In the genomic region with DNA sequence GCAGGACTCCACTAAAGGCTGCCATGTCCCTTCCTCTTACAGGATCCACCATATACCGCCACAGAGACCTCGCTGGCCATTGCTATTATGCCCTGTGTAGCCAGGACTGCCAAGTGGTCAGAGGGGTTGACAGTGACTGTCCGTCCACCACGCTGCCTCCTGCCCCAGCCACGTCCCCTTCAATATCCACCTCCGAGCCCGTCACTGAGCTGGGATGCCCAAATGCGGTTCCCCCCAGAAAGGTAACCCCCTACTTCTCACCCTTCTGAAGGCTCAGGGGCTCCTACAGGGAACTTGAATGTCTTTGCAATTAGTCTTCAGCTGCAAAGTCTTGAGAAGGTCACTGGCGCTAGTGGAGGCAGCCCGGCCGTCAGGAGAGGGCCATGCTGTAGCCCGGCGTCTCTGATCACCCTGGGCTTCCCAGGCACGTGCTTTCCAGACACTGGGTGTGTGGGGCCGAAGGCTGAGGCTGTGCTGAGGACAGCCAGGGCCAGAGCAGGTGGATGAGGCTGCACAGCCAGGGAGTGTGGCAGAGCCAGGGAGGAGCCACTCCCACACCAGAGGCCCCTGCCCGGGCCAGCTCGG, we compare ENCODE assay signal across 3 cellular contexts.
TF ChIP-seq lines count a peak whose summit lies in the region.

No MANE protein-coding gene starts in this region.

TF ChIP-seq in SK-N-SH, 30 proteins besides CTCF, POLR2A, EP300 and RAD21:
- TF ChIP-seq FOSL2 (IDR thresholded peaks at IDR 0.05; ENCODE audit: borderline replicate concordance, low read depth) = no peak
- TF ChIP-seq, protein P1, sequence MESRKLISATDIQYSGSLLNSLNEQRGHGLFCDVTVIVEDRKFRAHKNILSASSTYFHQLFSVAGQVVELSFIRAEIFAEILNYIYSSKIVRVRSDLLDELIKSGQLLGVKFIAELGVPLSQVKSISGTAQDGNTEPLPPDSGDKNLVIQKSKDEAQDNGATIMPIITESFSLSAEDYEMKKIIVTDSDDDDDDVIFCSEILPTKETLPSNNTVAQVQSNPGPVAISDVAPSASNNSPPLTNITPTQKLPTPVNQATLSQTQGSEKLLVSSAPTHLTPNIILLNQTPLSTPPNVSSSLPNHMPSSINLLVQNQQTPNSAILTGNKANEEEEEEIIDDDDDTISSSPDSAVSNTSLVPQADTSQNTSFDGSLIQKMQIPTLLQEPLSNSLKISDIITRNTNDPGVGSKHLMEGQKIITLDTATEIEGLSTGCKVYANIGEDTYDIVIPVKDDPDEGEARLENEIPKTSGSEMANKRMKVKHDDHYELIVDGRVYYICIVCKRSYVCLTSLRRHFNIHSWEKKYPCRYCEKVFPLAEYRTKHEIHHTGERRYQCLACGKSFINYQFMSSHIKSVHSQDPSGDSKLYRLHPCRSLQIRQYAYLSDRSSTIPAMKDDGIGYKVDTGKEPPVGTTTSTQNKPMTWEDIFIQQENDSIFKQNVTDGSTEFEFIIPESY (IDR thresholded peaks at IDR 0.05; ENCODE audit: borderline replicate concordance, low read depth) = no peak
- TF ChIP-seq RCOR1 (IDR thresholded peaks at IDR 0.05; ENCODE audit: low read length) = no peak
- TF ChIP-seq NRF1 (IDR thresholded peaks at IDR 0.05; ENCODE audit: low read depth, low read length) = no peak
- TF ChIP-seq POLR2AphosphoS5 (IDR thresholded peaks at IDR 0.05; ENCODE audit: low read depth, low read length) = no peak

TF ChIP-seq in SK-N-SH treated with all-trans-retinoic acid at 6 μM for 48 hours, 23 proteins besides CTCF, POLR2A, EP300 and RAD21:
- TF ChIP-seq, protein P2, sequence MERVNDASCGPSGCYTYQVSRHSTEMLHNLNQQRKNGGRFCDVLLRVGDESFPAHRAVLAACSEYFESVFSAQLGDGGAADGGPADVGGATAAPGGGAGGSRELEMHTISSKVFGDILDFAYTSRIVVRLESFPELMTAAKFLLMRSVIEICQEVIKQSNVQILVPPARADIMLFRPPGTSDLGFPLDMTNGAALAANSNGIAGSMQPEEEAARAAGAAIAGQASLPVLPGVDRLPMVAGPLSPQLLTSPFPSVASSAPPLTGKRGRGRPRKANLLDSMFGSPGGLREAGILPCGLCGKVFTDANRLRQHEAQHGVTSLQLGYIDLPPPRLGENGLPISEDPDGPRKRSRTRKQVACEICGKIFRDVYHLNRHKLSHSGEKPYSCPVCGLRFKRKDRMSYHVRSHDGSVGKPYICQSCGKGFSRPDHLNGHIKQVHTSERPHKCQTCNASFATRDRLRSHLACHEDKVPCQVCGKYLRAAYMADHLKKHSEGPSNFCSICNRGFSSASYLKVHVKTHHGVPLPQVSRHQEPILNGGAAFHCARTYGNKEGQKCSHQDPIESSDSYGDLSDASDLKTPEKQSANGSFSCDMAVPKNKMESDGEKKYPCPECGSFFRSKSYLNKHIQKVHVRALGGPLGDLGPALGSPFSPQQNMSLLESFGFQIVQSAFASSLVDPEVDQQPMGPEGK (CRISPR knock-in tag; IDR thresholded peaks at IDR 0.05; ENCODE audit: borderline replicate concordance) = no peak
- TF ChIP-seq CSDC2 (CRISPR knock-in tag; IDR thresholded peaks at IDR 0.05) (no peak), ARNTL (CRISPR knock-in tag; IDR thresholded peaks at IDR 0.05; ENCODE audit: borderline replicate concordance, low read depth) (no peak), GLIS3 (CRISPR knock-in tag; IDR thresholded peaks at IDR 0.05) (no peak), ZNF70 (CRISPR knock-in tag; IDR thresholded peaks at IDR 0.05) (no peak)
- TF ChIP-seq, protein P3, sequence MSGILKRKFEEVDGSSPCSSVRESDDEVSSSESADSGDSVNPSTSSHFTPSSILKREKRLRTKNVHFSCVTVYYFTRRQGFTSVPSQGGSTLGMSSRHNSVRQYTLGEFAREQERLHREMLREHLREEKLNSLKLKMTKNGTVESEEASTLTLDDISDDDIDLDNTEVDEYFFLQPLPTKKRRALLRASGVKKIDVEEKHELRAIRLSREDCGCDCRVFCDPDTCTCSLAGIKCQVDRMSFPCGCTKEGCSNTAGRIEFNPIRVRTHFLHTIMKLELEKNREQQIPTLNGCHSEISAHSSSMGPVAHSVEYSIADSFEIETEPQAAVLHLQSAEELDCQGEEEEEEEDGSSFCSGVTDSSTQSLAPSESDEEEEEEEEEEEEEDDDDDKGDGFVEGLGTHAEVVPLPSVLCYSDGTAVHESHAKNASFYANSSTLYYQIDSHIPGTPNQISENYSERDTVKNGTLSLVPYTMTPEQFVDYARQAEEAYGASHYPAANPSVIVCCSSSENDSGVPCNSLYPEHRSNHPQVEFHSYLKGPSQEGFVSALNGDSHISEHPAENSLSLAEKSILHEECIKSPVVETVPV (CRISPR knock-in tag; IDR thresholded peaks at IDR 0.05) = no peak
- TF ChIP-seq, protein P4, sequence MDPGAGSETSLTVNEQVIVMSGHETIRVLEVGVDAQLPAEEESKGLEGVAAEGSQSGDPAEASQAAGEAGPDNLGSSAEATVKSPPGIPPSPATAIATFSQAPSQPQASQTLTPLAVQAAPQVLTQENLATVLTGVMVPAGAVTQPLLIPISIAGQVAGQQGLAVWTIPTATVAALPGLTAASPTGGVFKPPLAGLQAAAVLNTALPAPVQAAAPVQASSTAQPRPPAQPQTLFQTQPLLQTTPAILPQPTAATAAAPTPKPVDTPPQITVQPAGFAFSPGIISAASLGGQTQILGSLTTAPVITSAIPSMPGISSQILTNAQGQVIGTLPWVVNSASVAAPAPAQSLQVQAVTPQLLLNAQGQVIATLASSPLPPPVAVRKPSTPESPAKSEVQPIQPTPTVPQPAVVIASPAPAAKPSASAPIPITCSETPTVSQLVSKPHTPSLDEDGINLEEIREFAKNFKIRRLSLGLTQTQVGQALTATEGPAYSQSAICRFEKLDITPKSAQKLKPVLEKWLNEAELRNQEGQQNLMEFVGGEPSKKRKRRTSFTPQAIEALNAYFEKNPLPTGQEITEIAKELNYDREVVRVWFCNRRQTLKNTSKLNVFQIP (CRISPR knock-in tag; IDR thresholded peaks at IDR 0.05; ENCODE audit: borderline replicate concordance, low read depth) = no peak

TF ChIP-seq in HepG2, 621 proteins besides CTCF, POLR2A, EP300 and RAD21 (continues in another document):
- TF ChIP-seq ARHGAP35 (CRISPR knock-in tag; IDR thresholded peaks at IDR 0.05; ENCODE audit: borderline replicate concordance) = no peak
- TF ChIP-seq, protein P5, sequence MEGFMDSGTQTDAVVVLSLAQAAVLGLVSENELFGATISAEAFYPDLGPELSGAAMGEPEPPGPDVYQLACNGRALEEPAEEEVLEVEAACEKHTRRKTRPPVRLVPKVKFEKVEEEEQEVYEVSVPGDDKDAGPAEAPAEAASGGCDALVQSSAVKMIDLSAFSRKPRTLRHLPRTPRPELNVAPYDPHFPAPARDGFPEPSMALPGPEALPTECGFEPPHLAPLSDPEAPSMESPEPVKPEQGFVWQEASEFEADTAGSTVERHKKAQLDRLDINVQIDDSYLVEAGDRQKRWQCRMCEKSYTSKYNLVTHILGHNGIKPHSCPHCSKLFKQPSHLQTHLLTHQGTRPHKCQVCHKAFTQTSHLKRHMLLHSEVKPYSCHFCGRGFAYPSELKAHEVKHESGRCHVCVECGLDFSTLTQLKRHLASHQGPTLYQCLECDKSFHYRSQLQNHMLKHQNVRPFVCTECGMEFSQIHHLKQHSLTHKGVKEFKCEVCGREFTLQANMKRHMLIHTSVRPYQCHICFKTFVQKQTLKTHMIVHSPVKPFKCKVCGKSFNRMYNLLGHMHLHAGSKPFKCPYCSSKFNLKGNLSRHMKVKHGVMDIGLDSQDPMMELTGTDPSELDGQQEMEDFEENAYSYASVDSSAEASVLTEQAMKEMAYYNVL (CRISPR knock-in tag; IDR thresholded peaks at IDR 0.05; ENCODE audit: borderline replicate concordance) = no peak
- TF ChIP-seq, protein P6, sequence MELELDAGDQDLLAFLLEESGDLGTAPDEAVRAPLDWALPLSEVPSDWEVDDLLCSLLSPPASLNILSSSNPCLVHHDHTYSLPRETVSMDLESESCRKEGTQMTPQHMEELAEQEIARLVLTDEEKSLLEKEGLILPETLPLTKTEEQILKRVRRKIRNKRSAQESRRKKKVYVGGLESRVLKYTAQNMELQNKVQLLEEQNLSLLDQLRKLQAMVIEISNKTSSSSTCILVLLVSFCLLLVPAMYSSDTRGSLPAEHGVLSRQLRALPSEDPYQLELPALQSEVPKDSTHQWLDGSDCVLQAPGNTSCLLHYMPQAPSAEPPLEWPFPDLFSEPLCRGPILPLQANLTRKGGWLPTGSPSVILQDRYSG (CRISPR knock-in tag; IDR thresholded peaks at IDR 0.05) = no peak
- TF ChIP-seq, protein P7, sequence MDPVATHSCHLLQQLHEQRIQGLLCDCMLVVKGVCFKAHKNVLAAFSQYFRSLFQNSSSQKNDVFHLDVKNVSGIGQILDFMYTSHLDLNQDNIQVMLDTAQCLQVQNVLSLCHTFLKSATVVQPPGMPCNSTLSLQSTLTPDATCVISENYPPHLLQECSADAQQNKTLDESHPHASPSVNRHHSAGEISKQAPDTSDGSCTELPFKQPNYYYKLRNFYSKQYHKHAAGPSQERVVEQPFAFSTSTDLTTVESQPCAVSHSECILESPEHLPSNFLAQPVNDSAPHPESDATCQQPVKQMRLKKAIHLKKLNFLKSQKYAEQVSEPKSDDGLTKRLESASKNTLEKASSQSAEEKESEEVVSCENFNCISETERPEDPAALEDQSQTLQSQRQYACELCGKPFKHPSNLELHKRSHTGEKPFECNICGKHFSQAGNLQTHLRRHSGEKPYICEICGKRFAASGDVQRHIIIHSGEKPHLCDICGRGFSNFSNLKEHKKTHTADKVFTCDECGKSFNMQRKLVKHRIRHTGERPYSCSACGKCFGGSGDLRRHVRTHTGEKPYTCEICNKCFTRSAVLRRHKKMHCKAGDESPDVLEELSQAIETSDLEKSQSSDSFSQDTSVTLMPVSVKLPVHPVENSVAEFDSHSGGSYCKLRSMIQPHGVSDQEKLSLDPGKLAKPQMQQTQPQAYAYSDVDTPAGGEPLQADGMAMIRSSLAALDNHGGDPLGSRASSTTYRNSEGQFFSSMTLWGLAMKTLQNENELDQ (CRISPR knock-in tag; IDR thresholded peaks at IDR 0.05; ENCODE audit: borderline replicate concordance) = no peak
- TF ChIP-seq, protein P8, sequence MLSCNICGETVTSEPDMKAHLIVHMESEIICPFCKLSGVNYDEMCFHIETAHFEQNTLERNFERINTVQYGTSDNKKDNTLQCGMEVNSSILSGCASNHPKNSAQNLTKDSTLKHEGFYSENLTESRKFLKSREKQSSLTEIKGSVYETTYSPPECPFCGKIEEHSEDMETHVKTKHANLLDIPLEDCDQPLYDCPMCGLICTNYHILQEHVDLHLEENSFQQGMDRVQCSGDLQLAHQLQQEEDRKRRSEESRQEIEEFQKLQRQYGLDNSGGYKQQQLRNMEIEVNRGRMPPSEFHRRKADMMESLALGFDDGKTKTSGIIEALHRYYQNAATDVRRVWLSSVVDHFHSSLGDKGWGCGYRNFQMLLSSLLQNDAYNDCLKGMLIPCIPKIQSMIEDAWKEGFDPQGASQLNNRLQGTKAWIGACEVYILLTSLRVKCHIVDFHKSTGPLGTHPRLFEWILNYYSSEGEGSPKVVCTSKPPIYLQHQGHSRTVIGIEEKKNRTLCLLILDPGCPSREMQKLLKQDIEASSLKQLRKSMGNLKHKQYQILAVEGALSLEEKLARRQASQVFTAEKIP (CRISPR knock-in tag; IDR thresholded peaks at IDR 0.05; ENCODE audit: borderline replicate concordance) = no peak
- no peak for TF ChIP-seq PAX8 (CRISPR knock-in tag; IDR thresholded peaks at IDR 0.05; ENCODE audit: borderline replicate concordance)
- TF ChIP-seq ZNF749 (CRISPR knock-in tag; IDR thresholded peaks at IDR 0.05; ENCODE audit: borderline replicate concordance) = no peak
- TF ChIP-seq ZZZ3 (CRISPR knock-in tag; IDR thresholded peaks at IDR 0.05; ENCODE audit: borderline replicate concordance) = no peak
- no peak for TF ChIP-seq HIVEP1 (CRISPR knock-in tag; IDR thresholded peaks at IDR 0.05)
- no peak for TF ChIP-seq RFX1 (IDR thresholded peaks at IDR 0.05)
- TF ChIP-seq, protein P9, sequence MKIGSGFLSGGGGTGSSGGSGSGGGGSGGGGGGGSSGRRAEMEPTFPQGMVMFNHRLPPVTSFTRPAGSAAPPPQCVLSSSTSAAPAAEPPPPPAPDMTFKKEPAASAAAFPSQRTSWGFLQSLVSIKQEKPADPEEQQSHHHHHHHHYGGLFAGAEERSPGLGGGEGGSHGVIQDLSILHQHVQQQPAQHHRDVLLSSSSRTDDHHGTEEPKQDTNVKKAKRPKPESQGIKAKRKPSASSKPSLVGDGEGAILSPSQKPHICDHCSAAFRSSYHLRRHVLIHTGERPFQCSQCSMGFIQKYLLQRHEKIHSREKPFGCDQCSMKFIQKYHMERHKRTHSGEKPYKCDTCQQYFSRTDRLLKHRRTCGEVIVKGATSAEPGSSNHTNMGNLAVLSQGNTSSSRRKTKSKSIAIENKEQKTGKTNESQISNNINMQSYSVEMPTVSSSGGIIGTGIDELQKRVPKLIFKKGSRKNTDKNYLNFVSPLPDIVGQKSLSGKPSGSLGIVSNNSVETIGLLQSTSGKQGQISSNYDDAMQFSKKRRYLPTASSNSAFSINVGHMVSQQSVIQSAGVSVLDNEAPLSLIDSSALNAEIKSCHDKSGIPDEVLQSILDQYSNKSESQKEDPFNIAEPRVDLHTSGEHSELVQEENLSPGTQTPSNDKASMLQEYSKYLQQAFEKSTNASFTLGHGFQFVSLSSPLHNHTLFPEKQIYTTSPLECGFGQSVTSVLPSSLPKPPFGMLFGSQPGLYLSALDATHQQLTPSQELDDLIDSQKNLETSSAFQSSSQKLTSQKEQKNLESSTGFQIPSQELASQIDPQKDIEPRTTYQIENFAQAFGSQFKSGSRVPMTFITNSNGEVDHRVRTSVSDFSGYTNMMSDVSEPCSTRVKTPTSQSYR (CRISPR knock-in tag; IDR thresholded peaks at IDR 0.05; ENCODE audit: borderline replicate concordance) = no peak
- TF ChIP-seq, protein P10, sequence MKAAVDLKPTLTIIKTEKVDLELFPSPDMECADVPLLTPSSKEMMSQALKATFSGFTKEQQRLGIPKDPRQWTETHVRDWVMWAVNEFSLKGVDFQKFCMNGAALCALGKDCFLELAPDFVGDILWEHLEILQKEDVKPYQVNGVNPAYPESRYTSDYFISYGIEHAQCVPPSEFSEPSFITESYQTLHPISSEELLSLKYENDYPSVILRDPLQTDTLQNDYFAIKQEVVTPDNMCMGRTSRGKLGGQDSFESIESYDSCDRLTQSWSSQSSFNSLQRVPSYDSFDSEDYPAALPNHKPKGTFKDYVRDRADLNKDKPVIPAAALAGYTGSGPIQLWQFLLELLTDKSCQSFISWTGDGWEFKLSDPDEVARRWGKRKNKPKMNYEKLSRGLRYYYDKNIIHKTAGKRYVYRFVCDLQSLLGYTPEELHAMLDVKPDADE (CRISPR knock-in tag; IDR thresholded peaks at IDR 0.05) = no peak
- no peak for TF ChIP-seq CEBPG (CRISPR knock-in tag; IDR thresholded peaks at IDR 0.05)
- TF ChIP-seq, protein P11, sequence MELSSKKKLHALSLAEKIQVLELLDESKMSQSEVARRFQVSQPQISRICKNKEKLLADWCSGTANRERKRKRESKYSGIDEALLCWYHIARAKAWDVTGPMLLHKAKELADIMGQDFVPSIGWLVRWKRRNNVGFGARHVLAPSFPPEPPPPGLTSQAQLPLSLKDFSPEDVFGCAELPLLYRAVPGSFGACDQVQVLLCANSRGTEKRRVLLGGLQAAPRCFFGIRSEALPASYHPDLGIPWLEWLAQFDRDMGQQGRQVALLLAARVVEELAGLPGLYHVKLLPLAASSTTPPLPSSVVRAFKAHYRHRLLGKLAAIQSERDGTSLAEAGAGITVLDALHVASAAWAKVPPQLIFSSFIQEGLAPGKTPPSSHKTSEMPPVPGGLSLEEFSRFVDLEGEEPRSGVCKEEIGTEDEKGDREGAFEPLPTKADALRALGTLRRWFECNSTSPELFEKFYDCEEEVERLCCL (CRISPR knock-in tag; IDR thresholded peaks at IDR 0.05; ENCODE audit: borderline replicate concordance) = no peak
- no peak for TF ChIP-seq CCAR2 (optimal IDR thresholded peaks at IDR 0.05; ENCODE audit: low read depth, low read length)
